In genomic region chr2:106982350-106982749, GRCh38 we compare ENCODE assay signal across 15 cellular contexts.
DNase-seq lines count a peak whose midpoint lies in the region; ATAC-seq and TF ChIP-seq lines count a peak whose summit lies in the region.
"Had no signal": no experiment of that assay in that cellular context is flagged by ENCODE, and none has a peak within 500 bp of the region (broad histone marks: within the 10 kb centered on the region; RNA-seq: fewer than 3 reads in every experiment).

No MANE protein-coding gene starts in this region.

- in situ Hi-C loops in brain microvascular endothelial cell (cut with HindIII; ENCODE audit: low pct_ligation_motif_present, low sequenced_read_pairs) = no loop called here

- H3K9me3 ChIP-seq in adrenal gland (replicated peaks in 1 of 3) = no peaks in the 10 kb centered on the region

- H3K27me3 ChIP-seq in ACC112 (ENCODE audit: insufficient read depth, low read length) (no peaks in the 10 kb centered on the region), brain microvascular endothelial cell (replicated peaks) (no peaks in the 10 kb centered on the region), adrenal gland (no peaks in the 10 kb centered on the region)

- no peak overlapping the region for H3K4me3 ChIP-seq in ACC112 (ENCODE audit: low read depth, low read length)
- H3K4me3 ChIP-seq in brain microvascular endothelial cell (ENCODE audit: low read depth, low read length) = no peak overlapping the region
- H3K4me3 ChIP-seq in adrenal gland = no peak overlapping the region

- H3K4me1 ChIP-seq in ACC112 (ENCODE audit: control insufficient read depth, insufficient read depth, low read length, unreplicated experiment) = peaks cover 22% of the 10 kb centered on the region
- no peaks in the 10 kb centered on the region for H3K4me1 ChIP-seq in adrenal gland (replicated peaks in 1 of 2)

- no peak for TF ChIP-seq CTCF in brain microvascular endothelial cell (IDR thresholded peaks at IDR 0.05; ENCODE audit: low read depth, low read length, missing control alignments)
- no peak for TF ChIP-seq CTCF in adrenal gland (IDR thresholded peaks at IDR 0.05)

- ATAC-seq in GM18868 (IDR thresholded peaks at IDR 0.05; ENCODE audit: unreplicated experiment) = no peak
- ATAC-seq in GM21717 (IDR thresholded peaks at IDR 0.05; ENCODE audit: unreplicated experiment) = no peak

- no peak overlapping the region for H2AFZ ChIP-seq in ACC112 (ENCODE audit: low read length, unreplicated experiment)

- H3K27ac ChIP-seq in ACC112 (ENCODE audit: low read depth, low read length) (peak overlapping the region; percentile 39), brain microvascular endothelial cell (peak overlapping the region; percentile 71), adrenal gland (no peak overlapping the region)

- WGBS in adrenal gland, 4 donors = 59 to 75% (median 66%) methylated on average over 1 of the region's 1 CpG

- TF ChIP-seq POLR2A in adrenal gland (IDR thresholded peaks at IDR 0.05) = no peak

- H3K36me3 ChIP-seq in ACC112 (ENCODE audit: insufficient read depth, low read length) (no peaks in the 10 kb centered on the region), brain microvascular endothelial cell (replicated peaks) (no peaks in the 10 kb centered on the region), adrenal gland (replicated peaks in 1 of 2) (no peaks in the 10 kb centered on the region)

- intact Hi-C loops in adrenal gland (cut with DNase I) = no loop called here

- H3K79me2 ChIP-seq in ACC112 (ENCODE audit: control insufficient read depth, insufficient read depth, low read length, unreplicated experiment) = no peaks in the 10 kb centered on the region

- peak; percentile 6 for DNase-seq in NCI-H226
- no peak for DNase-seq in brain microvascular endothelial cell
- DNase-seq in glomerular visceral epithelial cell (ENCODE audit: extremely low spot score) = peak; percentile 53
- DNase-seq in activated T-cell treated with anti-CD3 and anti-CD28 coated beads, Interleukin-2, amount 50 U/mL, for 48 hours = no peak
- DNase-seq in adrenal gland = no peak
- DNase-seq: DMS53, KG1, NCI-H1092, NCI-H1694 treated with DMSO at 0.1 percent for 48 hours, NCI-H446, NCI-H748 treated with DMSO at 0.1 percent for 48 hours, SIG-M5 had no signal

Comparison
In these comparisons a context has a peak if more than half of its experiments do, and no peak if none do; other contexts are left out.
1. H3K27ac ChIP-seq: peak in ACC112 (single experiment) and brain microvascular endothelial cell (single experiment); none in adrenal gland (0 of 5).
2. DNase-seq: peak in NCI-H226 (single experiment) and glomerular visceral epithelial cell (single experiment); none in brain microvascular endothelial cell (single experiment), activated T-cell treated with anti-CD3 and anti-CD28 coated beads, Interleukin-2, amount 50 U/mL, for 48 hours (0 of 2) and adrenal gland (0 of 7).